Comparison of ENCODE assay signal across 8 cellular contexts in genomic region chr3:108088697-108089096, GRCh38. TPM values are rescaled to one million over a fixed set of nuclear protein-coding genes. Genes with fewer than 3 reads are reported as not detected.
DNase-seq lines count a peak whose midpoint lies in the region; ATAC-seq and TF ChIP-seq lines count a peak whose summit lies in the region.

No MANE protein-coding gene starts in this region.

- H3K36me3 ChIP-seq in right atrium auricular region, result no peaks in the 10 kb centered on the region

- peak overlapping the region; percentile 1 to 25 for H3K27ac ChIP-seq in right atrium auricular region
- H3K27ac ChIP-seq in CD4-positive, alpha-beta T cell (ENCODE audit: low read depth, low read length), result no peak overlapping the region

- H3K27me3 ChIP-seq in right atrium auricular region, result no peaks in the 10 kb centered on the region
- H3K27me3 ChIP-seq in CD4-positive, alpha-beta T cell (ENCODE audit: control insufficient read depth, insufficient read depth, low read length), result no peaks in the 10 kb centered on the region

- H3K4me1 ChIP-seq in right atrium auricular region, result peaks cover 0 to 47% of the 10 kb centered on the region in 2 donors

- ATAC-seq in Right ventricle myocardium superior (ENCODE audit: poor library complexity) (no peak), HG02884 (IDR thresholded peaks at IDR 0.05; ENCODE audit: unreplicated experiment) (peak; percentile 49), omental fat pad (ENCODE audit: low FRiP score) (no peak)
- ATAC-seq in CD4-positive, alpha-beta T cell (ENCODE audit: poor library complexity), result no peak

- H3K36me3 Mint-ChIP-seq in CD4-positive, alpha-beta T cell (ENCODE audit: low read depth), result peaks cover 23% of the 10 kb centered on the region

- CTCF ChIA-PET in CD4-positive, alpha-beta T cell (lab: Charles Lee), result no interaction called here

- H3K4me3 ChIP-seq in right atrium auricular region (peak overlapping the region; percentile 97 to 98), choroid plexus epithelial cell (ENCODE audit: low read depth, low read length) (no peak overlapping the region), retinal pigment epithelial cell (ENCODE audit: low read length) (peak overlapping the region; percentile 18)

- intact Hi-C loops in Right ventricle myocardium superior (cut with DNase I), result no loop called here
- intact Hi-C loops in CD4-positive, alpha-beta T cell (cut with DNase I, micrococcal nuclease), result loop anchor here (1.0 to 5.0 kb wide), 4 partner anchors 8 to 134 kb away; partner anchors contain the start of gene IFT57 (in 1 of the 2)

- H3K27ac Mint-ChIP-seq in CD4-positive, alpha-beta T cell, result no peak overlapping the region

- POLR2A ChIA-PET in CD4-positive, alpha-beta T cell (lab: Charles Lee), result interaction anchor here (0.6 to 7.6 kb wide), 7 partner anchors 9 to 161 kb away, joined by 3 to 323 read pairs (median 4); no protein-coding TSS in a partner anchor

- no peaks in the 10 kb centered on the region for H3K9me3 ChIP-seq in right atrium auricular region
- H3K9me3 ChIP-seq in CD4-positive, alpha-beta T cell (ENCODE audit: control insufficient read depth, low read length), result no peaks in the 10 kb centered on the region

- TF ChIP-seq CTCF in right atrium auricular region (IDR thresholded peaks at IDR 0.05), result no peak
- TF ChIP-seq CTCF in choroid plexus epithelial cell (conservative IDR thresholded peaks at IDR 0.05; ENCODE audit: low read depth, low read length), result no peak
- TF ChIP-seq CTCF in retinal pigment epithelial cell (conservative IDR thresholded peaks at IDR 0.05; ENCODE audit: low read depth, low read length), result no peak
- TF ChIP-seq CTCF in omental fat pad (IDR thresholded peaks at IDR 0.05), result no peak
- no peak for TF ChIP-seq CTCF in CD4-positive, alpha-beta T cell (IDR thresholded peaks at IDR 0.05)

- H3K4me1 Mint-ChIP-seq in CD4-positive, alpha-beta T cell (ENCODE audit: low read depth), result peaks cover 28% of the 10 kb centered on the region

- H3K27me3 Mint-ChIP-seq in CD4-positive, alpha-beta T cell, result no peaks in the 10 kb centered on the region

- DNase-seq in right atrium auricular region (ENCODE audit: low spot score) (no peak), Right ventricle myocardium superior (no peak), OCI-M1 (lab: John Stamatoyannopoulos, UW) (peak; percentile 92), choroid plexus epithelial cell (ENCODE audit: low read depth) (peak; percentile 6), retinal pigment epithelial cell (ENCODE audit: low read depth) (peak; percentile 4), omental fat pad (ENCODE audit: low spot score) (no peak)
- DNase-seq in CD4-positive, alpha-beta T cell, result no peak

- H3K4me3 Mint-ChIP-seq in CD4-positive, alpha-beta T cell, result no peak overlapping the region

- no peaks in the 10 kb centered on the region for H3K9me3 Mint-ChIP-seq in CD4-positive, alpha-beta T cell

RNA-seq across cellular contexts. Expression of gene CD47, which starts 2.1 kb away (rescaled TPM):
- total RNA-seq in right atrium auricular region (10 to 100 TPM; 52.1 to 92.2 TPM), Right ventricle myocardium superior (46.2 TPM), omental fat pad (10 to 100 TPM; 42.7 to 58.7 (median 56.0) TPM)
- total RNA-seq in CD4-positive, alpha-beta T cell, result 100 to 1,000 TPM; 166 to 170 TPM

Comparison
In these comparisons a context has a peak if more than half of its experiments do, and no peak if none do; other contexts are left out.
1. DNase-seq: peak in OCI-M1 (single experiment), choroid plexus epithelial cell (single experiment) and retinal pigment epithelial cell (single experiment); none in right atrium auricular region (single experiment), Right ventricle myocardium superior (single experiment), omental fat pad (single experiment) and CD4-positive, alpha-beta T cell (0 of 10).